ENCODE assay signal across 8 cellular contexts in the genomic region with DNA sequence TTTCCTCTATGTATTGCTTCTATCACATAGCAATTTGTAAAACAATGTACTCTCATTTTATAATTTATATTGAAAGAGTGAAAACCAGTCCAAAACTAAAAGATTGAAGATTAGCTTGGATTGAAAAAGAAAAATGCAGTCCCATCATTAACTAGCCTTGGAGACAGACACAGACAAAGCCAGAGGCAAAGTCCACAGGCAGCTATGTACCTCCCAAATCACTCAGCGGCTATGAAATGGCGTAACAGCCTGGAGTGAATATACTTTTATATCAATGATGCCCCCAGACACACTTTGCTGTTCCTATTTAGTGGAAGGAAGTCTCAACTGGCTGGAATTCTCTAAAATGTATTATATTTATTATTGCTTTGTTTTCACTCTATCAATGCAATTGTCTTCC. TPM values are rescaled to one million over a fixed set of nuclear protein-coding genes. Genes with fewer than 3 reads are reported as not detected.
"Had no signal": no experiment of that assay in that cellular context is flagged by ENCODE, and none has a peak within 500 bp of the region (broad histone marks: within the 10 kb centered on the region; RNA-seq: fewer than 3 reads in every experiment).

No MANE protein-coding gene starts in this region.

- H3K27me3 Mint-ChIP-seq: IgD-negative memory B cell had no signal

- H2AFZ ChIP-seq: GM23338 had no signal

- H3K4me3 Mint-ChIP-seq: GM23338, H9, IgD-negative memory B cell had no signal

- H3K4me1 Mint-ChIP-seq: GM23338, H9, IgD-negative memory B cell had no signal

- H3K4me2 ChIP-seq: GM23338 had no signal

- H3K4me3 ChIP-seq: GM23338 had no signal

- H3K9me3 Mint-ChIP-seq: GM23338, H9 had no signal

- ATAC-seq: GM23338 had no signal

- DNase-seq: H9, HCEC 1CT had no signal

- H3K36me3 Mint-ChIP-seq: IgD-negative memory B cell had no signal

- H3K27ac Mint-ChIP-seq: GM23338, H9, IgD-negative memory B cell had no signal

- FAIRE-seq: H1, H54, HTR-8/SVneo had no signal

RNA-seq across cellular contexts. Expression of gene DOK6, which starts 33.6 kb away (rescaled TPM):
- total RNA-seq: HT-29 had no signal
- polyA plus RNA-seq: IgD-negative memory B cell had no signal
